In the genomic region with DNA sequence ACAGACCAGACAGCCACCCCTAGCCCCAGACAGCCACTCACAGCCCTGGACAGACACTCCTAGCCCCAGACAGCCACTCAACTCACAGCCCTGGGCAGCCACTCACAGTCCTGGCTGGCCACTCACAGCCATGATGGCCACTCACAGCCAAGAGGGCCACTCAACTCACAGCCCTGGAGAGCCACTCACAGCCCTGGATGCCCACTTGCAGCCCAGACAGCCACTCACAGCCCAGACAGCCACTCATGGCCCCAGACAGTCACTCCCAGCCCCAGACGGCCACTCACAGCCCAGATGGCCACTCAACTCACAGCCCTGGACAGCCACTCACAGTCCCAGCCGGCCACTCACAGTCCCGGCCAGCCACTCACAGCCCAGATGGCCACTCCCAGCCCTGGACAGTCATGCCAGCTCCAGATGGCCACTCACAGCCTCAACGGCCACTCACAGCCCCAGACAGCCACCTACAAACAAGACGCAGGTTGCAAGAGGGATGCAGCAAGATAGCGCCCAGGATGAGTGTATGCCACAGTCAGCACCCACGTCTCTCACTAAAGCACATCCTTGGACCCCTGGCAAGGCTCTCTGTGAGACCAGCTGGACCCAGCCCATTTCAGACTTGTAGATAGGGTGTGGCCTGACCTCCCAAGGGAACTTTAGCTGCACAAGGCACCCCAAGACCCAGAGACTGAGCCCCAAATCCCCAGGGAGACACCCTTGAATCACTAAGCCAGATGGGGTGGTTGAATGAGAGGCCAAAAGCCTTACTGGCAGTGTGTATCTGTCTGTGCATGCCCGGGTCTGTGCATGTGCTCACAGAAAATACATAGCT, we compare ENCODE assay signal across 10 cellular contexts.
DNase-seq lines count a peak whose midpoint lies in the region; ATAC-seq and TF ChIP-seq lines count a peak whose summit lies in the region.
"Had no signal": no experiment of that assay in that cellular context is flagged by ENCODE, and none has a peak within 500 bp of the region (broad histone marks: within the 10 kb centered on the region; RNA-seq: fewer than 3 reads in every experiment).

No MANE protein-coding gene starts in this region.

- TF ChIP-seq CTCF in GM20000 (IDR thresholded peaks at IDR 0.05; ENCODE audit: extremely low read depth, missing control alignments): no peak
- no peak for TF ChIP-seq CTCF in GM10248 (IDR thresholded peaks at IDR 0.05; ENCODE audit: control extremely low read depth, extremely low read depth, low read depth, missing control alignments)

- no peak for ATAC-seq in GM19467 (IDR thresholded peaks at IDR 0.05; ENCODE audit: unreplicated experiment)

- CTCF ChIA-PET in GM10248 (lab: Yijun Ruan, JAX): no interaction called here

- POLR2A ChIA-PET in GM10248 (lab: Yijun Ruan, JAX): no interaction called here

- peak; percentile 71 for DNase-seq in Ammon's horn (ENCODE audit: low spot score)
- peak; percentile 22 for DNase-seq in GM20000 (ENCODE audit: low spot score)
- peak in 43 of 61 donors; percentile 14 to 88 (median 57) for DNase-seq in caudate nucleus (lab: John Stamatoyannopoulos, UW)
- DNase-seq in medulla oblongata (ENCODE audit: extremely low spot score): peak; percentile 47
- DNase-seq in NCI-H1417 treated with DMSO at 0.1 percent for 48 hours (lab: John Stamatoyannopoulos, UW): no peak
- no peak for DNase-seq in GM10248 (ENCODE audit: extremely low spot score)
- DNase-seq in AML-193 (lab: John Stamatoyannopoulos, UW): no peak
- DNase-seq: GOT3 had no signal

- no peak overlapping the region for H3K27ac ChIP-seq in caudate nucleus (ENCODE audit: low read depth, low read length)
- H3K27ac ChIP-seq: SJSA1 had no signal

Comparison
In these comparisons a context has a peak if more than half of its experiments do, and no peak if none do; other contexts are left out.
1. DNase-seq: peak in Ammon's horn (single experiment), GM20000 (single experiment), caudate nucleus (43 of 61) and medulla oblongata (single experiment); none in NCI-H1417 treated with DMSO at 0.1 percent for 48 hours (single experiment), GM10248 (single experiment) and AML-193 (0 of 2).